24 cellular contexts compared by ENCODE assay signal in genomic region chr7:133829336-133829897, GRCh38.
DNase-seq lines count a peak whose midpoint lies in the region; ATAC-seq, FAIRE-seq and TF ChIP-seq lines count a peak whose summit lies in the region.
"Had no signal": no experiment of that assay in that cellular context is flagged by ENCODE, and none has a peak within 500 bp of the region (broad histone marks: within the 10 kb centered on the region; RNA-seq: fewer than 3 reads in every experiment).

No MANE protein-coding gene starts in this region.

- FAIRE-seq in RCC 7860 (lab: Jason Lieb, UNC) (peak; percentile 98), bronchial epithelial cell (lab: Jason Lieb, UNC) (no peak), D721Med (lab: Jason Lieb, UNC) (no peak)

- TF ChIP-seq CTCF in bronchial epithelial cell (IDR thresholded peaks at IDR 0.05; ENCODE audit: insufficient read depth, low read length, severe bottlenecking): no peak
- TF ChIP-seq CTCF in nephron progenitor cell (IDR thresholded peaks at IDR 0.05): no peak
- no peak for TF ChIP-seq CTCF in heart right ventricle (IDR thresholded peaks at IDR 0.05)
- TF ChIP-seq CTCF in D721Med (IDR thresholded peaks at IDR 0.05; ENCODE audit: insufficient read depth, missing control alignments): no peak

- H3K4me1 Mint-ChIP-seq in nephron progenitor cell: peaks cover 5% of the 10 kb centered on the region
- H3K4me1 Mint-ChIP-seq: IgD-negative memory B cell had no signal

- no peak overlapping the region for H3K4me3 Mint-ChIP-seq in nephron progenitor cell
- H3K4me3 Mint-ChIP-seq: activated CD8-positive, alpha-beta memory T cell treated with anti-CD3 and anti-CD28 coated beads, Interleukin-2, amount 10 ng/mL, durations not matched to agents 7 days and 5 days; IgD-negative memory B cell; WTC11 had no signal

- 89 to 94% methylated on average over 4 of the region's 4 CpGs for WGBS in heart right ventricle, 2 donors

- in situ Hi-C loops in G401 (cut with HindIII; ENCODE audit: low sequenced_read_pairs): no loop called here

- H3K9me3 Mint-ChIP-seq in nephron progenitor cell: peaks cover 28% of the 10 kb centered on the region

- H3K27ac ChIP-seq in heart right ventricle: no peak overlapping the region
- H3K27ac ChIP-seq: esophagus muscularis mucosa, sigmoid colon had no signal

- H3K27me3 ChIP-seq in bronchial epithelial cell (ENCODE audit: control insufficient read depth, insufficient read depth, low read length): no peaks in the 10 kb centered on the region
- H3K27me3 ChIP-seq in heart right ventricle: no peaks in the 10 kb centered on the region
- H3K27me3 ChIP-seq: esophagus muscularis mucosa, sigmoid colon had no signal

- H3K36me3 ChIP-seq in bronchial epithelial cell (ENCODE audit: control insufficient read depth, insufficient read depth, low read length): no peaks in the 10 kb centered on the region
- no peaks in the 10 kb centered on the region for H3K36me3 ChIP-seq in heart right ventricle
- H3K36me3 ChIP-seq: esophagus muscularis mucosa, sigmoid colon had no signal

- no peaks in the 10 kb centered on the region for H3K27me3 Mint-ChIP-seq in nephron progenitor cell (ENCODE audit: low read depth, poor library complexity)
- H3K27me3 Mint-ChIP-seq: activated CD8-positive, alpha-beta memory T cell treated with anti-CD3 and anti-CD28 coated beads, Interleukin-2, amount 10 ng/mL, durations not matched to agents 7 days and 5 days; IgD-negative memory B cell had no signal

- ATAC-seq in left cardiac atrium (no peak), heart right ventricle (no peak)
- ATAC-seq: activated CD8-positive, alpha-beta memory T cell treated with anti-CD3 and anti-CD28 coated beads, Interleukin-2, amount 10 ng/mL, durations not matched to agents 7 days and 5 days; mucosa of descending colon; PC-3; WTC11 had no signal

- H3K4me3 ChIP-seq in bronchial epithelial cell (ENCODE audit: low read depth, low read length): no peak overlapping the region
- H3K4me3 ChIP-seq in heart right ventricle: no peak overlapping the region
- H3K4me3 ChIP-seq: esophagus muscularis mucosa, mucosa of descending colon, sigmoid colon had no signal

- no peak overlapping the region for H3K27ac Mint-ChIP-seq in nephron progenitor cell
- H3K27ac Mint-ChIP-seq: activated CD8-positive, alpha-beta memory T cell treated with anti-CD3 and anti-CD28 coated beads, Interleukin-2, amount 10 ng/mL, durations not matched to agents 7 days and 5 days; IgD-negative memory B cell; WTC11 had no signal

- peaks cover 0 to 16% (median 5%) of the 10 kb centered on the region in 9 donors for H3K4me1 ChIP-seq in heart right ventricle
- H3K4me1 ChIP-seq: sigmoid colon had no signal

- peaks cover 37% of the 10 kb centered on the region for H3K36me3 Mint-ChIP-seq in nephron progenitor cell (ENCODE audit: low read depth)

- peaks cover 0 to 14% (median 0%) of the 10 kb centered on the region in 11 donors for H3K9me3 ChIP-seq in heart right ventricle
- H3K9me3 ChIP-seq: mucosa of descending colon had no signal

- intact Hi-C loops in left cardiac atrium (cut with DNase I) (no loop called here), heart right ventricle (cut with DNase I) (no loop called here)

- peak; percentile 76 for DNase-seq in EL
- peak; percentile 97 for DNase-seq in RCC 7860 (ENCODE audit: low spot score)
- DNase-seq in bronchial epithelial cell (ENCODE audit: low read depth): peak; percentile 52
- DNase-seq in nephron progenitor cell: peak; percentile 21
- DNase-seq in left cardiac atrium: no peak
- DNase-seq in heart right ventricle: no peak
- no peak for DNase-seq in G401 (ENCODE audit: low spot score)
- DNase-seq in D721Med (ENCODE audit: insufficient read length, low spot score): no peak
- DNase-seq: activated CD8-positive, alpha-beta memory T cell treated with anti-CD3 and anti-CD28 coated beads, Interleukin-2, amount 10 ng/mL, durations not matched to agents 7 days and 5 days; activated gamma-delta T cell; aorta; cortex of kidney; DMS 273 treated with DMSO at 0.1 percent for 48 hours; head of caudate nucleus; mucosa of descending colon; NCI-H1092 treated with DMSO at 0.1 percent for 48 hours; NCI-H69; nucleus accumbens; PC-3; sigmoid colon; substantia nigra had no signal

Comparison
In these comparisons a context has a peak if more than half of its experiments do, and no peak if none do; other contexts are left out.
1. DNase-seq: peak in EL (single experiment), RCC 7860 (single experiment), bronchial epithelial cell (single experiment) and nephron progenitor cell (single experiment); none in left cardiac atrium (single experiment), heart right ventricle (0 of 2), G401 (single experiment) and D721Med (single experiment).